1 cellular context compared by ENCODE assay signal in the genomic region with DNA sequence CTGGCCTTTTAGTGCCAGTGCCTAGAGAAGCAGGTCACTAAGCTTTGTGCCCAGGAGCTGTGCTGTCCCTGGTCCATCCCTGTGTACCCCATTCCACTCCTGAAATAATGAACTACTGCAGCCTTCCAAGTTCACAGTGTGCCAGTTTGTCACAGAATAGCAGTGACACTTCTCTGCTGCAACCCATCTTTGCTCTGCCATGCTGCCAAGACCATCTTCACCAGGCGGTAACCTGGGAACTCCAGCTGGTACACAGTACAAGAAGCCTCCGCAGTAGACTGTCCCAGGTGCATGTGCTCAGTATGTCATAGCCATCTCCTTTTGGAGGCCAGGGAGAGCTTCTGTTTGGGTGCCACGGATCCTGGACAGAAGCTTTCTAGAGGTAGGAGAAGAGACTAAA.
TF ChIP-seq lines count a peak whose summit lies in the region.

No MANE protein-coding gene starts in this region.

TF ChIP-seq in HepG2, 621 proteins besides CTCF, POLR2A, EP300 and RAD21 (continued from another document):
- TF ChIP-seq, protein P1, sequence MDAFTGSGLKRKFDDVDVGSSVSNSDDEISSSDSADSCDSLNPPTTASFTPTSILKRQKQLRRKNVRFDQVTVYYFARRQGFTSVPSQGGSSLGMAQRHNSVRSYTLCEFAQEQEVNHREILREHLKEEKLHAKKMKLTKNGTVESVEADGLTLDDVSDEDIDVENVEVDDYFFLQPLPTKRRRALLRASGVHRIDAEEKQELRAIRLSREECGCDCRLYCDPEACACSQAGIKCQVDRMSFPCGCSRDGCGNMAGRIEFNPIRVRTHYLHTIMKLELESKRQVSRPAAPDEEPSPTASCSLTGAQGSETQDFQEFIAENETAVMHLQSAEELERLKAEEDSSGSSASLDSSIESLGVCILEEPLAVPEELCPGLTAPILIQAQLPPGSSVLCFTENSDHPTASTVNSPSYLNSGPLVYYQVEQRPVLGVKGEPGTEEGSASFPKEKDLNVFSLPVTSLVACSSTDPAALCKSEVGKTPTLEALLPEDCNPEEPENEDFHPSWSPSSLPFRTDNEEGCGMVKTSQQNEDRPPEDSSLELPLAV (CRISPR knock-in tag; conservative IDR thresholded peaks at IDR 0.05; ENCODE audit: low read depth): no peak
- TF ChIP-seq PAWR (CRISPR knock-in tag; IDR thresholded peaks at IDR 0.05; ENCODE audit: borderline replicate concordance) (no peak), ZNF547 (CRISPR knock-in tag; IDR thresholded peaks at IDR 0.05) (no peak), ZNF180 (CRISPR knock-in tag; IDR thresholded peaks at IDR 0.05; ENCODE audit: borderline replicate concordance, low read depth) (no peak), ZNF143 (CRISPR knock-in tag; IDR thresholded peaks at IDR 0.05) (no peak), KLF13 (CRISPR knock-in tag; IDR thresholded peaks at IDR 0.05) (no peak), ZNF138 (CRISPR knock-in tag; IDR thresholded peaks at IDR 0.05; ENCODE audit: low read depth) (no peak), ZNF225 (CRISPR knock-in tag; IDR thresholded peaks at IDR 0.05) (no peak)
- TF ChIP-seq, protein P2, sequence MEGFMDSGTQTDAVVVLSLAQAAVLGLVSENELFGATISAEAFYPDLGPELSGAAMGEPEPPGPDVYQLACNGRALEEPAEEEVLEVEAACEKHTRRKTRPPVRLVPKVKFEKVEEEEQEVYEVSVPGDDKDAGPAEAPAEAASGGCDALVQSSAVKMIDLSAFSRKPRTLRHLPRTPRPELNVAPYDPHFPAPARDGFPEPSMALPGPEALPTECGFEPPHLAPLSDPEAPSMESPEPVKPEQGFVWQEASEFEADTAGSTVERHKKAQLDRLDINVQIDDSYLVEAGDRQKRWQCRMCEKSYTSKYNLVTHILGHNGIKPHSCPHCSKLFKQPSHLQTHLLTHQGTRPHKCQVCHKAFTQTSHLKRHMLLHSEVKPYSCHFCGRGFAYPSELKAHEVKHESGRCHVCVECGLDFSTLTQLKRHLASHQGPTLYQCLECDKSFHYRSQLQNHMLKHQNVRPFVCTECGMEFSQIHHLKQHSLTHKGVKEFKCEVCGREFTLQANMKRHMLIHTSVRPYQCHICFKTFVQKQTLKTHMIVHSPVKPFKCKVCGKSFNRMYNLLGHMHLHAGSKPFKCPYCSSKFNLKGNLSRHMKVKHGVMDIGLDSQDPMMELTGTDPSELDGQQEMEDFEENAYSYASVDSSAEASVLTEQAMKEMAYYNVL (CRISPR knock-in tag; IDR thresholded peaks at IDR 0.05; ENCODE audit: borderline replicate concordance): no peak
TF ChIP-seq in HepG2: peak in this region for 0.
